In the genomic region with DNA sequence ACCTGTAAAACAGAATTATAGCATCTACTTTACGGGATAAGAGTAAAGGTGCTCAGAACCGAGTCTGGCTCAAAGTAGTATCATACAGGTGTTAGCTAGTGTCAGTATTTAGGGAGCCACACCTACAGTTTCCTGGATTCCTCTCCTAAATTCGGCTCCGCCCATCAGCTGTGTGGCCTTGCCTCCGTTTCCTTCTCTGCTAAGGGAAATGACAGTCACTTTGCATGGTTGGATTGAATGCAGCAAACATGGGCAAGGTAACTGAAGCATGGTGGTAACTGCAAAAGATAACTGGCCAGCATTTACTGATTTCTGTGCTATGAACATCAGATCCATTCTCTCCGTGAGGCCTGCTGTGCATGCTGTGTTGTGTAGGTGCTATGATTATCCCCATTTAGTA, we compare ENCODE assay signal across 16 cellular contexts. TPM values are rescaled to one million over a fixed set of nuclear protein-coding genes. Genes with fewer than 3 reads are reported as not detected.
A peak's percentile ranks its signal among the peaks of the same experiment; 100 is the strongest.
DNase-seq lines count a peak whose midpoint lies in the region; ATAC-seq and TF ChIP-seq lines count a peak whose summit lies in the region.
"Had no signal": no experiment of that assay in that cellular context is flagged by ENCODE, and none has a peak within 500 bp of the region (broad histone marks: within the 10 kb centered on the region; RNA-seq: fewer than 3 reads in every experiment).

No MANE protein-coding gene starts in this region.

- H3K9me3 ChIP-seq in effector memory CD4-positive, alpha-beta T cell (ENCODE audit: control insufficient read depth, low read length): no peaks in the 10 kb centered on the region
- no peaks in the 10 kb centered on the region for H3K9me3 ChIP-seq in Caco-2
- H3K9me3 ChIP-seq: ovary had no signal

- H3K27me3 Mint-ChIP-seq in T-cell (no peaks in the 10 kb centered on the region), Caco-2 (ENCODE audit: insufficient read depth, unreplicated experiment) (no peaks in the 10 kb centered on the region)

- peaks cover 45% of the 10 kb centered on the region for H3K4me1 ChIP-seq in effector memory CD4-positive, alpha-beta T cell (ENCODE audit: control insufficient read depth, insufficient read depth, low read length, poor library complexity, severe bottlenecking)
- peaks cover 12% of the 10 kb centered on the region; the same call in 1 of the 2 replicates for H3K4me1 ChIP-seq in Caco-2

- intact Hi-C loops in Caco-2 (cut with micrococcal nuclease; ENCODE audit: unreplicated experiment): no loop called here

- CTCF ChIA-PET in T-cell (lab: Charles Lee): interaction anchor here (0.7 kb wide), 2 partner anchors 13 to 804 kb away, joined by 3 to 5 read pairs; no protein-coding TSS in a partner anchor
- CTCF ChIA-PET in Caco-2 (lab: Charles Lee): no interaction called here

- no TSS peak for BruUV-seq in Caco-2 (replicated peaks; lab: Mats Ljungman, UMichigan)

- peak overlapping the region; percentile 41 for H3K27ac ChIP-seq in effector memory CD4-positive, alpha-beta T cell (ENCODE audit: insufficient read depth, low read length, poor library complexity, severe bottlenecking)
- H3K27ac ChIP-seq in skin epidermis: peak overlapping the region in 11 of 21 experiments; percentile 10 to 92 (median 55)
- H3K27ac ChIP-seq: ovary had no signal

- POLR2A ChIA-PET in T-cell (lab: Charles Lee): interaction anchor here (0.6 kb wide), 3 partner anchors 33 to 969 kb away, joined by 3 to 9 read pairs (median 3); no protein-coding TSS in a partner anchor
- POLR2A ChIA-PET in Caco-2 (lab: Charles Lee): no interaction called here

- peak; percentile 22 for DNase-seq in activated T-cell treated with anti-CD3 and anti-CD28 coated beads, Interleukin-2, amount 50 U/mL, for 1 hour
- DNase-seq in activated T-cell treated with anti-CD3 and anti-CD28 coated beads, Interleukin-2, amount 50 U/mL, for 48 hours: no peak
- DNase-seq in T-cell: peak in 7 of 34 experiments; percentile 8 to 30 (median 19)
- peak in 1 of 3 donors; percentile 11 for DNase-seq in effector memory CD4-positive, alpha-beta T cell
- DNase-seq in NCI-H2081 treated with DMSO at 0.1 percent for 48 hours (lab: John Stamatoyannopoulos, UW): no peak
- DNase-seq in NOMO-1 (lab: John Stamatoyannopoulos, UW; ENCODE audit: unreplicated experiment in 2 of 2): no peak
- no peak for DNase-seq in Caco-2
- DNase-seq: activated gamma-delta T cell, cortex of kidney, DMS79, mesenchymal stem cell, NCI-H187 treated with DMSO at 0.1 percent for 48 hours, SIG-M5 had no signal

- peak overlapping the region; percentile 39 for H3K4me3 ChIP-seq in effector memory CD4-positive, alpha-beta T cell (ENCODE audit: insufficient read depth, low read depth, low read length, poor library complexity, severe bottlenecking)
- H3K4me3 ChIP-seq in skin epidermis (no peak overlapping the region), Caco-2 (ENCODE audit: low read depth, low read length) (no peak overlapping the region)
- H3K4me3 ChIP-seq: ovary had no signal

- H3K36me3 Mint-ChIP-seq in T-cell: peaks cover 12% of the 10 kb centered on the region
- peaks cover 31% of the 10 kb centered on the region for H3K36me3 Mint-ChIP-seq in Caco-2 (ENCODE audit: insufficient read depth, unreplicated experiment)

- H3K9me3 Mint-ChIP-seq in T-cell (no peaks in the 10 kb centered on the region), Caco-2 (ENCODE audit: unreplicated experiment) (no peaks in the 10 kb centered on the region)

- H3K27me3 ChIP-seq in effector memory CD4-positive, alpha-beta T cell (replicated peaks; ENCODE audit: control insufficient read depth, insufficient read depth, low read length, poor library complexity, severe bottlenecking): no peaks in the 10 kb centered on the region
- H3K27me3 ChIP-seq in Caco-2 (replicated peaks; ENCODE audit: control insufficient read depth, insufficient read depth, low read length): no peaks in the 10 kb centered on the region
- H3K27me3 ChIP-seq: ovary had no signal

- no peak for TF ChIP-seq CTCF in Caco-2 (IDR thresholded peaks at IDR 0.05; ENCODE audit: insufficient read depth in 1 of 2, low read depth in 1 of 2, low read length in 1 of 2, severe bottlenecking in 1 of 2, unreplicated experiment in 1 of 2)

- H3K4me3 Mint-ChIP-seq in T-cell: peak overlapping the region; percentile 70 to 80 (median 78)
- no peak overlapping the region for H3K4me3 Mint-ChIP-seq in Caco-2 (ENCODE audit: unreplicated experiment)

- H3K4me1 Mint-ChIP-seq in T-cell (peaks cover 70 to 80% (median 75%) of the 10 kb centered on the region in 3 donors), Caco-2 (ENCODE audit: low read depth, unreplicated experiment) (peaks cover 19% of the 10 kb centered on the region)

- H3K27ac Mint-ChIP-seq in T-cell: peak overlapping the region; percentile 88 to 96
- no peak overlapping the region for H3K27ac Mint-ChIP-seq in Caco-2 (ENCODE audit: unreplicated experiment)

- no peaks in the 10 kb centered on the region for H3K36me3 ChIP-seq in effector memory CD4-positive, alpha-beta T cell (ENCODE audit: control insufficient read depth, insufficient read depth, low read length)
- no peaks in the 10 kb centered on the region for H3K36me3 ChIP-seq in Caco-2 (ENCODE audit: control insufficient read depth, insufficient read depth, low read length)
- H3K36me3 ChIP-seq: ovary had no signal

- no peak for ATAC-seq in T-cell (replicated peaks in 1 of 4)

RNA-seq across cellular contexts. Expression of gene PPP1R3F, which starts 2.8 kb away (rescaled TPM):
- 10 to 100 TPM; 11.7 to 20.8 (median 17.5) TPM for total RNA-seq in T-cell
- 3.9 and 4.3 TPM in 2 replicates for total RNA-seq in Caco-2 (2022)

RNA-seq across cellular contexts. Expression of gene FOXP3, which starts 7.9 kb away (rescaled TPM):
- total RNA-seq in T-cell: 10 to 100 TPM in 4 of 5 donors, 1 to 10 TPM in 1; 9.0 to 30.1 (median 21.7) TPM
- 0.84 and 0.88 TPM in 2 replicates for total RNA-seq in Caco-2 (2022)
- total RNA-seq: LHCN-M2 had no signal

RNA-seq across cellular contexts. Expression of gene GAGE10, which starts 31.0 kb away (rescaled TPM):
- total RNA-seq in T-cell: under 1 TPM in 1 of 5 donors, not detected in 4; 0.66 TPM
- not detected in 2 replicates for total RNA-seq in Caco-2 (2022)
- total RNA-seq: LHCN-M2, ovary had no signal

RNA-seq across cellular contexts. Expression of gene CCDC22, which starts 37.2 kb away (rescaled TPM):
- 10 to 100 TPM; 21.0 to 34.9 (median 33.1) TPM for total RNA-seq in T-cell
- total RNA-seq in Caco-2 (2022): 16.7 and 17.4 TPM in 2 replicates

RNA-seq across cellular contexts. Expression of gene CACNA1F, which starts 39.3 kb away (rescaled TPM):
- 1 to 10 TPM; 1.4 to 1.9 (median 1.6) TPM for total RNA-seq in T-cell
- 0.05 and 0.09 TPM in 2 replicates for total RNA-seq in Caco-2 (2022)
- total RNA-seq: LHCN-M2 had no signal
